ENCODE assay signal across 8 cellular contexts in the genomic region with DNA sequence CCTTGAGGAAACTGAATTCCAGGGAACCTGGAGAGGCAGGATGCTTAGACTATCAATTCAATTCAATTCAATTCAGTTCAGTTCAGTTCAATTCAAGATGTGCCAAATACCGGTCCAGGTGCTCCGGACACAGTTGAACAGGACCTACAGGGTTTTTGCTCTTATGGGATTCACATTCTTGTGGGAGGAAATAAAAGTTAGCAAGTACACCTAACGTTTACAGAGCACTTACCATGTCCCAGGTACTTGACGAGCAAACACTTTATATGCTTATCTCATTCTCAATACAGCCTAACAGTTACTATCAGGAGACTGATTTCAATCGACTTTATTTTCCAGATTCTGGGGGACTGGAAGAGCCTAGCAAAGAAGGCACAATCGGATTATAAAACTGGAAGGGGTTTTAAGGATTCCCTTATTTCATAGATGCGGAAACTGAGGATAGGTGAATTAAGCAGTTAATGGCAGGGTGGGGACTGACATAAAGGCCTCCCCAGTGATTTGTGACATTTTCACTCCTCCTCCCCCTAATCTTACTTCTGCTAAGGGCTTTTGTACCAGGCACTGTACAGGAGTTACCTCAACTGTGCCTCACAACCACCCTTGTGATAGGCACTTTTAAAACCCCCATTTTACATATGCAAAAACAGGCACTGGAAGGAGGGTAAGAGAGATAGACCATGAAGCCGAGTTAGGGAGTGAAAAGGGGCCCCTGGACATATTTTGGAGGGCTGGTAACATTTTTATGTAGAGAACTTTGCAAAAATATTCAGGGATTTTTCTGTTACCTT. TPM values are rescaled to one million over a fixed set of nuclear protein-coding genes. Genes with fewer than 3 reads are reported as not detected.
DNase-seq lines count a peak whose midpoint lies in the region; ATAC-seq, FAIRE-seq and TF ChIP-seq lines count a peak whose summit lies in the region.

No MANE protein-coding gene starts in this region.

- H3K27ac ChIP-seq in right atrium auricular region = peak overlapping the region; percentile 86 to 89
- H3K27ac ChIP-seq in right cardiac atrium (ENCODE audit: low read length) = no peak overlapping the region
- H3K27ac ChIP-seq in mesenchymal stem cell (ENCODE audit: low read length, poor library complexity, severe bottlenecking) = no peak overlapping the region
- peak overlapping the region; percentile 83 to 95 for H3K27ac ChIP-seq in uterus

- H3K9ac ChIP-seq in mesenchymal stem cell (ENCODE audit: low read length) = peak overlapping the region; percentile 91

- no peak overlapping the region for H4K91ac ChIP-seq in mesenchymal stem cell (ENCODE audit: low read length)

- FAIRE-seq in RCC 7860 (lab: Jason Lieb, UNC) = no peak

- H2AK5ac ChIP-seq in mesenchymal stem cell (ENCODE audit: low read length, severe bottlenecking) = peak overlapping the region; percentile 70

- no peaks in the 10 kb centered on the region for H3K27me3 Mint-ChIP-seq in activated naive CD8-positive, alpha-beta T cell

- peaks cover 16% of the 10 kb centered on the region for H3K79me1 ChIP-seq in mesenchymal stem cell (replicated peaks; ENCODE audit: low read length, poor library complexity, severe bottlenecking)

- H2AFZ ChIP-seq in mesenchymal stem cell (ENCODE audit: low read depth, low read length) = no peak overlapping the region

- no peak for TF ChIP-seq POLR2A in uterus (IDR thresholded peaks at IDR 0.05)

- peak overlapping the region in 1 of 2 experiments; percentile 21 for H3K4ac ChIP-seq in mesenchymal stem cell (ENCODE audit: low read depth in 1 of 2, low read length in 2 of 2)

- H3K36me3 ChIP-seq in right atrium auricular region (no peaks in the 10 kb centered on the region), mesenchymal stem cell (ENCODE audit: control insufficient read depth in 1 of 2, insufficient read depth in 2 of 2, low read depth in 1 of 2, low read length in 2 of 2) (peaks cover 0 to 3% of the 10 kb centered on the region in 2 experiments), uterus (no peaks in the 10 kb centered on the region)

- no peaks in the 10 kb centered on the region for H3K36me3 Mint-ChIP-seq in activated naive CD8-positive, alpha-beta T cell

- no peak for TF ChIP-seq CTCF in right atrium auricular region (IDR thresholded peaks at IDR 0.05)
- no peak for TF ChIP-seq CTCF in uterus (IDR thresholded peaks at IDR 0.05)

- no peak overlapping the region for H2BK5ac ChIP-seq in mesenchymal stem cell (ENCODE audit: low read depth, low read length, poor library complexity, severe bottlenecking)

- no peaks in the 10 kb centered on the region for H3K9me3 ChIP-seq in right atrium auricular region
- no peaks in the 10 kb centered on the region for H3K9me3 ChIP-seq in right cardiac atrium (ENCODE audit: control insufficient read depth, low read length)
- no peaks in the 10 kb centered on the region for H3K9me3 ChIP-seq in mesenchymal stem cell (ENCODE audit: control insufficient read depth, low read length)
- H3K9me3 ChIP-seq in uterus = no peaks in the 10 kb centered on the region

- H3K14ac ChIP-seq in mesenchymal stem cell (ENCODE audit: low read length in 2 of 2) = no peak overlapping the region

- peak overlapping the region in 1 of 2 experiments; percentile 18 for H2BK12ac ChIP-seq in mesenchymal stem cell (ENCODE audit: low read length in 2 of 2)

- no peak overlapping the region for H4K8ac ChIP-seq in mesenchymal stem cell (ENCODE audit: low read length)

- intact Hi-C loops in right cardiac atrium (cut with DNase I) (no loop called here), uterus (cut with DNase I; ENCODE audit: low total_unique reads) (no loop called here)

- H3K4me3 ChIP-seq in right atrium auricular region (peak overlapping the region in 1 of 2 donors; percentile 74), right cardiac atrium (ENCODE audit: low read length) (no peak overlapping the region), mesenchymal stem cell (ENCODE audit: insufficient read depth in 1 of 2, low read depth in 1 of 2, low read length in 2 of 2) (peak overlapping the region in 1 of 2 experiments; percentile 94), uterus (peak overlapping the region; percentile 90 to 93)

- peaks cover 0 to 40% of the 10 kb centered on the region in 2 donors for H3K4me1 ChIP-seq in right atrium auricular region
- peaks cover 6% of the 10 kb centered on the region for H3K4me1 ChIP-seq in right cardiac atrium (ENCODE audit: control insufficient read depth, insufficient read depth, low read length)
- peaks cover 9% of the 10 kb centered on the region for H3K4me1 ChIP-seq in mesenchymal stem cell (ENCODE audit: control insufficient read depth, insufficient read depth, low read depth, low read length)
- H3K4me1 ChIP-seq in uterus = peaks cover 0 to 3% of the 10 kb centered on the region in 2 donors

- no peaks in the 10 kb centered on the region for H3K9me3 Mint-ChIP-seq in activated naive CD8-positive, alpha-beta T cell (ENCODE audit: low read depth)

- H3K18ac ChIP-seq in mesenchymal stem cell (ENCODE audit: low read depth in 1 of 2, low read length in 2 of 2) = no peak overlapping the region

- no peak overlapping the region for H3K23ac ChIP-seq in mesenchymal stem cell (ENCODE audit: low read length in 2 of 2)

- H3K4me2 ChIP-seq in mesenchymal stem cell (ENCODE audit: low read length, poor library complexity, severe bottlenecking) = peak overlapping the region; percentile 84

- DNase-seq in right atrium auricular region (ENCODE audit: low spot score) = no peak
- DNase-seq in right cardiac atrium = no peak
- DNase-seq in mesenchymal stem cell = no peak
- DNase-seq in uterus = no peak
- DNase-seq in RCC 7860 (ENCODE audit: low spot score) = no peak
- no peak for DNase-seq in AG20443 (ENCODE audit: low spot score)

- H3K27me3 ChIP-seq in right atrium auricular region = no peaks in the 10 kb centered on the region
- H3K27me3 ChIP-seq in right cardiac atrium (ENCODE audit: control insufficient read depth, insufficient read depth) = no peaks in the 10 kb centered on the region
- no peaks in the 10 kb centered on the region for H3K27me3 ChIP-seq in mesenchymal stem cell (ENCODE audit: control insufficient read depth in 1 of 2, insufficient read depth in 1 of 2, low read length in 2 of 2)
- H3K27me3 ChIP-seq in uterus = no peaks in the 10 kb centered on the region

- H3K27ac Mint-ChIP-seq in activated naive CD8-positive, alpha-beta T cell = peak overlapping the region; percentile 88

- no peak overlapping the region for H2BK15ac ChIP-seq in mesenchymal stem cell (ENCODE audit: low read depth, poor library complexity, severe bottlenecking)

- ATAC-seq in right cardiac atrium (no peak), HG02970 (IDR thresholded peaks at IDR 0.05; ENCODE audit: low FRiP score, unreplicated experiment) (no peak)

- no peak overlapping the region for H2BK120ac ChIP-seq in mesenchymal stem cell (ENCODE audit: low read depth, low read length)

- peaks cover 52% of the 10 kb centered on the region for H3K4me1 Mint-ChIP-seq in activated naive CD8-positive, alpha-beta T cell (ENCODE audit: low read depth)

- 53% methylated on average over 8 of the region's 8 CpGs for WGBS in right cardiac atrium
- WGBS in mesenchymal stem cell = 75% methylated on average over 6 of the region's 8 CpGs

- peak overlapping the region; percentile 95 for H3K4me3 Mint-ChIP-seq in activated naive CD8-positive, alpha-beta T cell

RNA-seq across cellular contexts. Expression of gene GDE1, which starts 0.7 kb away (rescaled TPM):
- total RNA-seq in right atrium auricular region = 10 to 100 TPM; 68.7 to 89.9 TPM
- total RNA-seq in right cardiac atrium = 100 to 1,000 TPM; 103 to 121 (median 106) TPM
- polyA plus RNA-seq in right cardiac atrium = 72.9 TPM
- polyA plus RNA-seq in mesenchymal stem cell (2013, experiment 1 of 2) = 166 TPM
- 169 TPM for polyA plus RNA-seq in mesenchymal stem cell (2013, experiment 2 of 2)
- 10 to 100 TPM; 12.9 to 43.9 (median 35.6) TPM for total RNA-seq in uterus

RNA-seq across cellular contexts. Expression of gene CCP110, which starts 1.2 kb away (rescaled TPM):
- total RNA-seq in right atrium auricular region = 1 to 10 TPM; 6.0 to 6.8 TPM
- total RNA-seq in right cardiac atrium = 10 to 100 TPM in 3 of 4 donors, 1 to 10 TPM in 1; 9.9 to 13.2 (median 10.3) TPM
- polyA plus RNA-seq in right cardiac atrium = 3.9 TPM
- 8.4 TPM for polyA plus RNA-seq in mesenchymal stem cell (2013, experiment 1 of 2)
- polyA plus RNA-seq in mesenchymal stem cell (2013, experiment 2 of 2) = 8.1 TPM
- total RNA-seq in uterus = 10 to 100 TPM in 3 of 4 donors, 1 to 10 TPM in 1; 5.1 to 52.7 (median 24.5) TPM

RNA-seq across cellular contexts. Expression of gene VPS35L, which starts 32.9 kb away (rescaled TPM):
- total RNA-seq in right atrium auricular region (10 to 100 TPM; 27.0 to 28.3 TPM), right cardiac atrium (10 to 100 TPM; 31.5 to 40.1 (median 33.9) TPM), uterus (100 to 1,000 TPM in 2 of 4 donors, 10 to 100 TPM in 2; 34.8 to 110 (median 88.2) TPM)
- polyA plus RNA-seq in right cardiac atrium = 19.8 TPM
- polyA plus RNA-seq in mesenchymal stem cell (2013, experiment 1 of 2) = 60.5 TPM
- 56.6 TPM for polyA plus RNA-seq in mesenchymal stem cell (2013, experiment 2 of 2)

Comparison
In these comparisons a context has a peak if more than half of its experiments do, and no peak if none do; other contexts are left out.
1. H3K27ac ChIP-seq: peak in right atrium auricular region (2 of 2) and uterus (2 of 2); none in right cardiac atrium (single experiment) and mesenchymal stem cell (single experiment).